Comparison of ENCODE assay signal across 9 cellular contexts in the genomic region with DNA sequence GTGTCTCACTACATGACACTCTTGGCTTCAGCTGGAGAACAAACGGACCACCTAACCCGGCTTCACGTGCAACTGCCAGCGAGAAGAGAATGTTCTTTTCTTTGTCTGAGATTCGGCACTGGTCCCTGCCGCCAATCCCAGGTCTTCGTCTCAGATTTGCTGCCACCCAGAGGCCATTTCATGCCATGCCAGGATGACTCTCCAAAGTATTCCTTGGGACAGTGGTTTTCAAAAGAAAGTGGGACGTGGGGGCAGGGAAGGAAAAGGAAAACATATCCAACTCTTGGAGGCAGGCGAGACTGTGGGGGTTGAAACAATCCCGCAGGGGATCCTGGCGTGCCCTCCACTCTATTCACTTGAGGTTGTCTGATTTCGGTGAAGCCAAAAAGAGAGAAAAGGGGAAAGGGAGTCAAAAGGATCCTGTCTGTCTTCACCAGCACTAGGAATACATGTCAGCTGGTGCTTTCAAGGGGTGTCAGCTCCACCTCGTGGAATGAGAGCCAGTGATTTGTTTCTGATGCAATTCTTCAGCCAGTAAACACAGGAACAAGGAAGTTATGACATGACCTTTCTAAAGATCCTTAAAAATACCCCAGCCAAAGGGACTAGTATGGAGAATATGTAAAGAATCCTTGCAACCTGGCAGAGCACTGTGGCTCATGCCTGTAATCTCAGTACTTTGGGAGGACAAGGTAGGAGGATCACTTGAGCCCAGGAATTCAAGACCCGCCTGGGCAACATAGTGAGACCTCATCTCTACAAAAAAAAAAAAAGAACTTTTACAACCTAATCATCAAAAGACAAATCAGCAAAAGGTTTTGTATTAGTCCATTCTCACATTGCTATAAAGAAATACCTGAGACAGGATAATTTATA. TPM values are rescaled to one million over a fixed set of nuclear protein-coding genes. Genes with fewer than 3 reads are reported as not detected.
DNase-seq lines count a peak whose midpoint lies in the region; ATAC-seq and TF ChIP-seq lines count a peak whose summit lies in the region.
"Had no signal": no experiment of that assay in that cellular context is flagged by ENCODE, and none has a peak within 500 bp of the region (broad histone marks: within the 10 kb centered on the region; RNA-seq: fewer than 3 reads in every experiment).

No MANE protein-coding gene starts in this region.

- intact Hi-C loops in prostate gland (cut with DNase I), result no loop called here

- CTCF ChIA-PET in activated naive CD4-positive, alpha-beta T cell treated with anti-CD3 and anti-CD28 coated beads, Interleukin-2, amount 10 ng/mL, durations not matched to agents 7 days and 5 days (lab: Charles Lee), result no interaction called here

- TF ChIP-seq CTCF in cardiac muscle cell (IDR thresholded peaks at IDR 0.05; ENCODE audit: low read depth, low read length) (peak; percentile 84), prostate gland (IDR thresholded peaks at IDR 0.05) (peak; percentile 64 to 80 (median 72))

- no peak overlapping the region for H3K4me3 Mint-ChIP-seq in activated naive CD4-positive, alpha-beta T cell treated with anti-CD3 and anti-CD28 coated beads, Interleukin-2, amount 10 ng/mL, durations not matched to agents 7 days and 5 days

- H3K4me1 Mint-ChIP-seq in activated naive CD4-positive, alpha-beta T cell treated with anti-CD3 and anti-CD28 coated beads, Interleukin-2, amount 10 ng/mL, durations not matched to agents 7 days and 5 days, result no peaks in the 10 kb centered on the region

- ATAC-seq in GM19025 (IDR thresholded peaks at IDR 0.05; ENCODE audit: low read depth, unreplicated experiment) (peak; percentile 71), HG03469 (IDR thresholded peaks at IDR 0.05; ENCODE audit: unreplicated experiment) (peak; percentile 69), GM18861 (IDR thresholded peaks at IDR 0.05; ENCODE audit: unreplicated experiment) (no peak)

- H3K27ac ChIP-seq in cardiac muscle cell, result peak overlapping the region; percentile 68
- H3K27ac ChIP-seq in prostate gland, result peak overlapping the region; percentile 68 to 76

- H3K27me3 ChIP-seq in cardiac muscle cell (no peaks in the 10 kb centered on the region), prostate gland (replicated peaks; ENCODE audit: insufficient read depth) (no peaks in the 10 kb centered on the region)

- DNase-seq in CD1c-positive myeloid dendritic cell (ENCODE audit: extremely low spot score) (peak; percentile 56), NCI-H748 treated with DMSO at 0.1 percent for 48 hours (lab: John Stamatoyannopoulos, UW) (peak; percentile 43), cardiac muscle cell (ENCODE audit: low read depth in 1 of 2, low spot score in 1 of 2) (peak; percentile 77 to 92), prostate gland (ENCODE audit: low spot score) (peak; percentile 75)
- DNase-seq in activated naive CD4-positive, alpha-beta T cell treated with anti-CD3 and anti-CD28 coated beads, Interleukin-2, amount 10 ng/mL, durations not matched to agents 7 days and 5 days, result peak; percentile 50

- H3K36me3 ChIP-seq in cardiac muscle cell (no peaks in the 10 kb centered on the region), prostate gland (no peaks in the 10 kb centered on the region)

- peaks cover 3% of the 10 kb centered on the region for H3K9me3 Mint-ChIP-seq in activated naive CD4-positive, alpha-beta T cell treated with anti-CD3 and anti-CD28 coated beads, Interleukin-2, amount 10 ng/mL, durations not matched to agents 7 days and 5 days

- WGBS in prostate gland, result 8% methylated on average over 14 of the region's 14 CpGs

- peaks cover 16% of the 10 kb centered on the region for H3K27me3 Mint-ChIP-seq in activated naive CD4-positive, alpha-beta T cell treated with anti-CD3 and anti-CD28 coated beads, Interleukin-2, amount 10 ng/mL, durations not matched to agents 7 days and 5 days

- H3K4me1 ChIP-seq in cardiac muscle cell (ENCODE audit: low read depth), result peaks cover 8% of the 10 kb centered on the region
- no peaks in the 10 kb centered on the region for H3K4me1 ChIP-seq in prostate gland (replicated peaks)

- H3K36me3 Mint-ChIP-seq in activated naive CD4-positive, alpha-beta T cell treated with anti-CD3 and anti-CD28 coated beads, Interleukin-2, amount 10 ng/mL, durations not matched to agents 7 days and 5 days, result no peaks in the 10 kb centered on the region

- no peak overlapping the region for H3K27ac Mint-ChIP-seq in activated naive CD4-positive, alpha-beta T cell treated with anti-CD3 and anti-CD28 coated beads, Interleukin-2, amount 10 ng/mL, durations not matched to agents 7 days and 5 days

- no peaks in the 10 kb centered on the region for H3K9me3 ChIP-seq in cardiac muscle cell (ENCODE audit: low read depth)
- H3K9me3 ChIP-seq in prostate gland, result no peaks in the 10 kb centered on the region

- H3K4me3 ChIP-seq in cardiac muscle cell, result no peak overlapping the region
- no peak overlapping the region for H3K4me3 ChIP-seq in prostate gland

- TF ChIP-seq POLR2A in prostate gland (IDR thresholded peaks at IDR 0.05), result no peak

RNA-seq across cellular contexts. Expression of a gene that starts 41.0 kb away (rescaled TPM):
- 9.8 and 16.0 TPM in 2 replicates for total RNA-seq in cardiac muscle cell
- 7.2 and 13.6 TPM in 2 replicates for polyA plus RNA-seq in cardiac muscle cell
- total RNA-seq in prostate gland, result 1 to 10 TPM in 1 of 2 donors, not detected in 1; 1.7 TPM
- total RNA-seq: T-helper 2 cell treated with Interferon-gamma antibody and Interleukin-4, amounts not matched to agents 100 ng/mL and 5 ng/mL, for 36 hours had no signal

RNA-seq across cellular contexts. Expression of a gene that starts 46.7 kb away (rescaled TPM):
- total RNA-seq in cardiac muscle cell (58.9 and 69.1 TPM in 2 replicates), prostate gland (100 to 1,000 TPM; 140 to 158 TPM)
- polyA plus RNA-seq in cardiac muscle cell, result 62.1 and 67.1 TPM in 2 replicates

RNA-seq across cellular contexts. Expression of a gene that starts 57.6 kb away (rescaled TPM):
- total RNA-seq in cardiac muscle cell, result 112 and 180 TPM in 2 replicates
- 87.0 and 112 TPM in 2 replicates for polyA plus RNA-seq in cardiac muscle cell
- 10 to 100 TPM; 82.6 to 85.4 TPM for total RNA-seq in prostate gland
